ENCODE assay signal across 1 cellular context in the genomic region with DNA sequence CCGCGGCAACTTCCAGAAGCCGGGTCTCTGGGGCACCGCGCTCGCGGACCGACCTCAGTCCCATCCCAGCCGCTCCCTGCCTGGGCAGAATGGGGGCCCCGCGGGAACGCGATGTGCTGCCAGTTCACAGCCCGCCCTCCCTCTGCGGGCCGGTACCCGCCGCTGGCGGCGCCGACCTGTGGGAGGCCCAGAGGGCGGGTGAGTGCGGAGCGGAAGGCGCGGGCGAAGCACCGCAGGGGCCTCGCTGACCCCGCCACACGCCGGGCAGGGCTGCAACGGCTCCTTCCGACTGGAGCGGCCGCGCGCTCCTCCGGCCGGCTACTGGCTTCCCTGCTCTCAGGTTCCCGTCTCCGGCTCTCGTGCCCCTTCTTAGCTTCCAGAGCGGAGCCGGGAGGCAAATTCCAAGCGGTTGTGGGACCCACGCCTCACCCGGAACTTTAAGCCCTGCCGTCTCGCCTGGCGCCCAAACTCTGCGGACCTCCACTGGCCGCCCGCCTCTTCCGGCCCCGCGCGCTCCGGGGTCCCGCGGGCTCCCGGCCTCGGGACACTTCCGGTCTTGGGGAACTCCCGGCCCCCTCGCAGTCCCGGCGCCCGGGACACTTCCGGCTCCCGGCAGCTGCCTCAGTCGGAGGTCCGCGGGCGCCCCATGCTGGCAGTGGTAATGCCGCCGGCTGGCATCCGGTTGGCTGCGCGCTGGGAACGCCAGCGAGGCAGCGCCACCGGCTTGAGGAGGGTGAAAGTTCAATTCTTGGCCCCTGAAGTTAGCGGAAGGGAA.
A peak's percentile ranks its signal among the peaks of the same experiment; 100 is the strongest.
TF ChIP-seq lines count a peak whose summit lies in the region.

A gene with protein sequence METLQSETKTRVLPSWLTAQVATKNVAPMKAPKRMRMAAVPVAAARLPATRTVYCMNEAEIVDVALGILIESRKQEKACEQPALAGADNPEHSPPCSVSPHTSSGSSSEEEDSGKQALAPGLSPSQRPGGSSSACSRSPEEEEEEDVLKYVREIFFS (minus strand): TSS at position 485 of the 775 bp plus-strand sequence. CDS start 1,785 bp downstream, outside the sequence.

TF ChIP-seq in GM12878, 131 proteins besides CTCF, POLR2A, EP300 and RAD21 (continued from another document and continues in another):
- TF ChIP-seq KDM1A (IDR thresholded peaks at IDR 0.05; ENCODE audit: borderline replicate concordance) (no peak), SMARCA5 (IDR thresholded peaks at IDR 0.05) (peak; percentile 79; the same call in 1 of the 2 replicates), ZBED1 (IDR thresholded peaks at IDR 0.05; ENCODE audit: borderline replicate concordance) (no peak), IKZF1 (conservative IDR thresholded peaks at IDR 0.05) (peak; percentile 99), FOXM1 (IDR thresholded peaks at IDR 0.05; ENCODE audit: low read depth, low read length) (no peak), FOXK2 (IDR thresholded peaks at IDR 0.05) (no peak), CHD4 (IDR thresholded peaks at IDR 0.05) (no peak), DPF2 (IDR thresholded peaks at IDR 0.05) (peak; percentile 90), ETV6 (conservative IDR thresholded peaks at IDR 0.05 in 1 of 2, IDR thresholded peaks at IDR 0.05 in 1 of 2; ENCODE audit: borderline replicate concordance in 1 of 2, low read depth in 1 of 2) (peak in 1 of 2 experiments; percentile 84; a peak in 2 of 4 replicates), STAT3 (IDR thresholded peaks at IDR 0.05; ENCODE audit: low read depth, low read length) (no peak), BACH1 (IDR thresholded peaks at IDR 0.05; ENCODE audit: borderline replicate concordance) (peak; percentile 91), TCF7 (IDR thresholded peaks at IDR 0.05; ENCODE audit: borderline replicate concordance) (no peak), NFYA (IDR thresholded peaks at IDR 0.05; ENCODE audit: borderline replicate concordance, low read depth, low read length) (no peak), RAD51 (IDR thresholded peaks at IDR 0.05) (no peak), ZNF24 (IDR thresholded peaks at IDR 0.05) (peak; percentile 57), CHD2 (IDR thresholded peaks at IDR 0.05; ENCODE audit: borderline replicate concordance, low read depth, low read length) (peak; percentile 76), RBBP5 (conservative IDR thresholded peaks at IDR 0.05) (no peak), CREB1 (IDR thresholded peaks at IDR 0.05; ENCODE audit: low read depth) (peak; percentile 44; the same call in 1 of the 2 replicates), CREM (IDR thresholded peaks at IDR 0.05; ENCODE audit: low read depth) (peak; percentile 36; the same call in 1 of the 2 replicates), RCOR1 (conservative IDR thresholded peaks at IDR 0.05; ENCODE audit: low read depth, low read length) (0 out of 2 replicates have a peak, but pooled peaks have one; percentile 46), KLF5 (IDR thresholded peaks at IDR 0.05; ENCODE audit: partially characterized antibody) (peak; percentile 57), JUNB (IDR thresholded peaks at IDR 0.05) (no peak), POU2F2 (IDR thresholded peaks at IDR 0.05; ENCODE audit: borderline replicate concordance, low read depth, low read length) (0 out of 3 replicates have a peak, but pooled peaks have one; percentile 65), RELA (IDR thresholded peaks at IDR 0.05; ENCODE audit: borderline replicate concordance, partially characterized antibody) (peak; percentile 82), ZSCAN29 (IDR thresholded peaks at IDR 0.05) (0 out of 2 replicates have a peak, but pooled peaks have one; percentile 9), ZNF274 (IDR thresholded peaks at IDR 0.05; ENCODE audit: insufficient read depth, insufficient read length) (no peak), SP1 (IDR thresholded peaks at IDR 0.05; ENCODE audit: low read depth, low read length) (peak; percentile 7), SUPT20H (IDR thresholded peaks at IDR 0.05; ENCODE audit: borderline replicate concordance, control insufficient read depth, low read depth, low read length) (no peak), TAF1 (IDR thresholded peaks at IDR 0.05; ENCODE audit: borderline replicate concordance, low read depth, low read length) (no peak)
- TF ChIP-seq, protein P1, sequence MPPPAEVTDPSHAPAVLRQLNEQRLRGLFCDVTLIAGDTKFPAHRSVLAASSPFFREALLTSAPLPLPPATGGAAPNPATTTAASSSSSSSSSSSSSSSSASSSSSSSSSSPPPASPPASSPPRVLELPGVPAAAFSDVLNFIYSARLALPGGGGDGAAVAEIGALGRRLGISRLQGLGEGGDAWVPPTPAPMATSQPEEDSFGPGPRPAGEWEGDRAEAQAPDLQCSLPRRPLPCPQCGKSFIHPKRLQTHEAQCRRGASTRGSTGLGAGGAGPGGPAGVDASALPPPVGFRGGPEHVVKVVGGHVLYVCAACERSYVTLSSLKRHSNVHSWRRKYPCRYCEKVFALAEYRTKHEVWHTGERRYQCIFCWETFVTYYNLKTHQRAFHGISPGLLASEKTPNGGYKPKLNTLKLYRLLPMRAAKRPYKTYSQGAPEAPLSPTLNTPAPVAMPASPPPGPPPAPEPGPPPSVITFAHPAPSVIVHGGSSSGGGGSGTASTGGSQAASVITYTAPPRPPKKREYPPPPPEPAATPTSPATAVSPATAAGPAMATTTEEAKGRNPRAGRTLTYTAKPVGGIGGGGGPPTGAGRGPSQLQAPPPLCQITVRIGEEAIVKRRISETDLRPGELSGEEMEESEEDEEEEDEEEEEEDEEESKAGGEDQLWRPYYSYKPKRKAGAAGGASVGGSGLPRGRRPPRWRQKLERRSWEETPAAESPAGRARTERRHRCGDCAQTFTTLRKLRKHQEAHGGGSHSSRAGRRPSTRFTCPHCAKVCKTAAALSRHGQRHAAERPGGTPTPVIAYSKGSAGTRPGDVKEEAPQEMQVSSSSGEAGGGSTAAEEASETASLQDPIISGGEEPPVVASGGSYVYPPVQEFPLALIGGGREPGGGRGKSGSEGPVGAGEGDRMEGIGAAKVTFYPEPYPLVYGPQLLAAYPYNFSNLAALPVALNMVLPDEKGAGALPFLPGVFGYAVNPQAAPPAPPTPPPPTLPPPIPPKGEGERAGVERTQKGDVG (CRISPR knock-in tag; IDR thresholded peaks at IDR 0.05): no peak
- TF ChIP-seq, protein P2, sequence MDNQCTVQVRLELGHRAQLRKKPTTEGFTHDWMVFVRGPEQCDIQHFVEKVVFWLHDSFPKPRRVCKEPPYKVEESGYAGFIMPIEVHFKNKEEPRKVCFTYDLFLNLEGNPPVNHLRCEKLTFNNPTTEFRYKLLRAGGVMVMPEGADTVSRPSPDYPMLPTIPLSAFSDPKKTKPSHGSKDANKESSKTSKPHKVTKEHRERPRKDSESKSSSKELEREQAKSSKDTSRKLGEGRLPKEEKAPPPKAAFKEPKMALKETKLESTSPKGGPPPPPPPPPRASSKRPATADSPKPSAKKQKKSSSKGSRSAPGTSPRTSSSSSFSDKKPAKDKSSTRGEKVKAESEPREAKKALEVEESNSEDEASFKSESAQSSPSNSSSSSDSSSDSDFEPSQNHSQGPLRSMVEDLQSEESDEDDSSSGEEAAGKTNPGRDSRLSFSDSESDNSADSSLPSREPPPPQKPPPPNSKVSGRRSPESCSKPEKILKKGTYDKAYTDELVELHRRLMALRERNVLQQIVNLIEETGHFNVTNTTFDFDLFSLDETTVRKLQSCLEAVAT (IDR thresholded peaks at IDR 0.05): no peak
- TF ChIP-seq, protein P3, sequence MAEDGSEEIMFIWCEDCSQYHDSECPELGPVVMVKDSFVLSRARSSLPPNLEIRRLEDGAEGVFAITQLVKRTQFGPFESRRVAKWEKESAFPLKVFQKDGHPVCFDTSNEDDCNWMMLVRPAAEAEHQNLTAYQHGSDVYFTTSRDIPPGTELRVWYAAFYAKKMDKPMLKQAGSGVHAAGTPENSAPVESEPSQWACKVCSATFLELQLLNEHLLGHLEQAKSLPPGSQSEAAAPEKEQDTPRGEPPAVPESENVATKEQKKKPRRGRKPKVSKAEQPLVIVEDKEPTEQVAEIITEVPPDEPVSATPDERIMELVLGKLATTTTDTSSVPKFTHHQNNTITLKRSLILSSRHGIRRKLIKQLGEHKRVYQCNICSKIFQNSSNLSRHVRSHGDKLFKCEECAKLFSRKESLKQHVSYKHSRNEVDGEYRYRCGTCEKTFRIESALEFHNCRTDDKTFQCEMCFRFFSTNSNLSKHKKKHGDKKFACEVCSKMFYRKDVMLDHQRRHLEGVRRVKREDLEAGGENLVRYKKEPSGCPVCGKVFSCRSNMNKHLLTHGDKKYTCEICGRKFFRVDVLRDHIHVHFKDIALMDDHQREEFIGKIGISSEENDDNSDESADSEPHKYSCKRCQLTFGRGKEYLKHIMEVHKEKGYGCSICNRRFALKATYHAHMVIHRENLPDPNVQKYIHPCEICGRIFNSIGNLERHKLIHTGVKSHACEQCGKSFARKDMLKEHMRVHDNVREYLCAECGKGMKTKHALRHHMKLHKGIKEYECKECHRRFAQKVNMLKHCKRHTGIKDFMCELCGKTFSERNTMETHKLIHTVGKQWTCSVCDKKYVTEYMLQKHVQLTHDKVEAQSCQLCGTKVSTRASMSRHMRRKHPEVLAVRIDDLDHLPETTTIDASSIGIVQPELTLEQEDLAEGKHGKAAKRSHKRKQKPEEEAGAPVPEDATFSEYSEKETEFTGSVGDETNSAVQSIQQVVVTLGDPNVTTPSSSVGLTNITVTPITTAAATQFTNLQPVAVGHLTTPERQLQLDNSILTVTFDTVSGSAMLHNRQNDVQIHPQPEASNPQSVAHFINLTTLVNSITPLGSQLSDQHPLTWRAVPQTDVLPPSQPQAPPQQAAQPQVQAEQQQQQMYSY (CRISPR knock-in tag; IDR thresholded peaks at IDR 0.05): no peak
- TF ChIP-seq, protein P4, sequence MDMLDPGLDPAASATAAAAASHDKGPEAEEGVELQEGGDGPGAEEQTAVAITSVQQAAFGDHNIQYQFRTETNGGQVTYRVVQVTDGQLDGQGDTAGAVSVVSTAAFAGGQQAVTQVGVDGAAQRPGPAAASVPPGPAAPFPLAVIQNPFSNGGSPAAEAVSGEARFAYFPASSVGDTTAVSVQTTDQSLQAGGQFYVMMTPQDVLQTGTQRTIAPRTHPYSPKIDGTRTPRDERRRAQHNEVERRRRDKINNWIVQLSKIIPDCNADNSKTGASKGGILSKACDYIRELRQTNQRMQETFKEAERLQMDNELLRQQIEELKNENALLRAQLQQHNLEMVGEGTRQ (IDR thresholded peaks at IDR 0.05; ENCODE audit: borderline replicate concordance, low read depth, low read length): no peak
- TF ChIP-seq, protein P5, sequence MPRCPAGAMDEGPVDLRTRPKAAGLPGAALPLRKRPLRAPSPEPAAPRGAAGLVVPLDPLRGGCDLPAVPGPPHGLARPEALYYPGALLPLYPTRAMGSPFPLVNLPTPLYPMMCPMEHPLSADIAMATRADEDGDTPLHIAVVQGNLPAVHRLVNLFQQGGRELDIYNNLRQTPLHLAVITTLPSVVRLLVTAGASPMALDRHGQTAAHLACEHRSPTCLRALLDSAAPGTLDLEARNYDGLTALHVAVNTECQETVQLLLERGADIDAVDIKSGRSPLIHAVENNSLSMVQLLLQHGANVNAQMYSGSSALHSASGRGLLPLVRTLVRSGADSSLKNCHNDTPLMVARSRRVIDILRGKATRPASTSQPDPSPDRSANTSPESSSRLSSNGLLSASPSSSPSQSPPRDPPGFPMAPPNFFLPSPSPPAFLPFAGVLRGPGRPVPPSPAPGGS (IDR thresholded peaks at IDR 0.05; ENCODE audit: borderline replicate concordance, insufficient read depth, low read depth, low read length, poor library complexity, severe bottlenecking): no peak
- TF ChIP-seq, protein P6, sequence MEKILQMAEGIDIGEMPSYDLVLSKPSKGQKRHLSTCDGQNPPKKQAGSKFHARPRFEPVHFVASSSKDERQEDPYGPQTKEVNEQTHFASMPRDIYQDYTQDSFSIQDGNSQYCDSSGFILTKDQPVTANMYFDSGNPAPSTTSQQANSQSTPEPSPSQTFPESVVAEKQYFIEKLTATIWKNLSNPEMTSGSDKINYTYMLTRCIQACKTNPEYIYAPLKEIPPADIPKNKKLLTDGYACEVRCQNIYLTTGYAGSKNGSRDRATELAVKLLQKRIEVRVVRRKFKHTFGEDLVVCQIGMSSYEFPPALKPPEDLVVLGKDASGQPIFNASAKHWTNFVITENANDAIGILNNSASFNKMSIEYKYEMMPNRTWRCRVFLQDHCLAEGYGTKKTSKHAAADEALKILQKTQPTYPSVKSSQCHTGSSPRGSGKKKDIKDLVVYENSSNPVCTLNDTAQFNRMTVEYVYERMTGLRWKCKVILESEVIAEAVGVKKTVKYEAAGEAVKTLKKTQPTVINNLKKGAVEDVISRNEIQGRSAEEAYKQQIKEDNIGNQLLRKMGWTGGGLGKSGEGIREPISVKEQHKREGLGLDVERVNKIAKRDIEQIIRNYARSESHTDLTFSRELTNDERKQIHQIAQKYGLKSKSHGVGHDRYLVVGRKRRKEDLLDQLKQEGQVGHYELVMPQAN (conservative IDR thresholded peaks at IDR 0.05): peak; percentile 84
- TF ChIP-seq, protein P7, sequence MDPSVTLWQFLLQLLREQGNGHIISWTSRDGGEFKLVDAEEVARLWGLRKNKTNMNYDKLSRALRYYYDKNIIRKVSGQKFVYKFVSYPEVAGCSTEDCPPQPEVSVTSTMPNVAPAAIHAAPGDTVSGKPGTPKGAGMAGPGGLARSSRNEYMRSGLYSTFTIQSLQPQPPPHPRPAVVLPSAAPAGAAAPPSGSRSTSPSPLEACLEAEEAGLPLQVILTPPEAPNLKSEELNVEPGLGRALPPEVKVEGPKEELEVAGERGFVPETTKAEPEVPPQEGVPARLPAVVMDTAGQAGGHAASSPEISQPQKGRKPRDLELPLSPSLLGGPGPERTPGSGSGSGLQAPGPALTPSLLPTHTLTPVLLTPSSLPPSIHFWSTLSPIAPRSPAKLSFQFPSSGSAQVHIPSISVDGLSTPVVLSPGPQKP (IDR thresholded peaks at IDR 0.05; ENCODE audit: low read depth, low read length): peak; percentile 96
- TF ChIP-seq, protein P8, sequence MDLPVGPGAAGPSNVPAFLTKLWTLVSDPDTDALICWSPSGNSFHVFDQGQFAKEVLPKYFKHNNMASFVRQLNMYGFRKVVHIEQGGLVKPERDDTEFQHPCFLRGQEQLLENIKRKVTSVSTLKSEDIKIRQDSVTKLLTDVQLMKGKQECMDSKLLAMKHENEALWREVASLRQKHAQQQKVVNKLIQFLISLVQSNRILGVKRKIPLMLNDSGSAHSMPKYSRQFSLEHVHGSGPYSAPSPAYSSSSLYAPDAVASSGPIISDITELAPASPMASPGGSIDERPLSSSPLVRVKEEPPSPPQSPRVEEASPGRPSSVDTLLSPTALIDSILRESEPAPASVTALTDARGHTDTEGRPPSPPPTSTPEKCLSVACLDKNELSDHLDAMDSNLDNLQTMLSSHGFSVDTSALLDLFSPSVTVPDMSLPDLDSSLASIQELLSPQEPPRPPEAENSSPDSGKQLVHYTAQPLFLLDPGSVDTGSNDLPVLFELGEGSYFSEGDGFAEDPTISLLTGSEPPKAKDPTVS (IDR thresholded peaks at IDR 0.05; ENCODE audit: low read depth, low read length): no peak
- TF ChIP-seq, protein P9, sequence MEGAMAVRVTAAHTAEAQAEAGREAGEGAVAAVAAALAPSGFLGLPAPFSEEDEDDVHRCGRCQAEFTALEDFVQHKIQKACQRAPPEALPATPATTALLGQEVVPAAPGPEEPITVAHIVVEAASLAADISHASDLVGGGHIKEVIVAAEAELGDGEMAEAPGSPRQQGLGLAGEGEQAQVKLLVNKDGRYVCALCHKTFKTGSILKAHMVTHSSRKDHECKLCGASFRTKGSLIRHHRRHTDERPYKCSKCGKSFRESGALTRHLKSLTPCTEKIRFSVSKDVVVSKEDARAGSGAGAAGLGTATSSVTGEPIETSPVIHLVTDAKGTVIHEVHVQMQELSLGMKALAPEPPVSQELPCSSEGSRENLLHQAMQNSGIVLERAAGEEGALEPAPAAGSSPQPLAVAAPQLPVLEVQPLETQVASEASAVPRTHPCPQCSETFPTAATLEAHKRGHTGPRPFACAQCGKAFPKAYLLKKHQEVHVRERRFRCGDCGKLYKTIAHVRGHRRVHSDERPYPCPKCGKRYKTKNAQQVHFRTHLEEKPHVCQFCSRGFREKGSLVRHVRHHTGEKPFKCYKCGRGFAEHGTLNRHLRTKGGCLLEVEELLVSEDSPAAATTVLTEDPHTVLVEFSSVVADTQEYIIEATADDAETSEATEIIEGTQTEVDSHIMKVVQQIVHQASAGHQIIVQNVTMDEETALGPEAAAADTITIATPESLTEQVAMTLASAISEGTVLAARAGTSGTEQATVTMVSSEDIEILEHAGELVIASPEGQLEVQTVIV (IDR thresholded peaks at IDR 0.05; ENCODE audit: borderline replicate concordance, partially characterized antibody): peak; percentile 67
